15 cellular contexts compared by ENCODE assay signal in genomic region chr12:65157091-65157490, GRCh38. TPM values are rescaled to one million over a fixed set of nuclear protein-coding genes. Genes with fewer than 3 reads are reported as not detected.
A peak's percentile ranks its signal among the peaks of the same experiment; 100 is the strongest.
DNase-seq lines count a peak whose midpoint lies in the region; ATAC-seq and TF ChIP-seq lines count a peak whose summit lies in the region.
"Had no signal": no experiment of that assay in that cellular context is flagged by ENCODE, and none has a peak within 500 bp of the region (broad histone marks: within the 10 kb centered on the region; RNA-seq: fewer than 3 reads in every experiment).

No MANE protein-coding gene starts in this region.

- H3K36me3 Mint-ChIP-seq in activated naive CD4-positive, alpha-beta T cell treated with anti-CD3 and anti-CD28 coated beads, Interleukin-2, amount 10 ng/mL, durations not matched to agents 7 days and 5 days, result no peaks in the 10 kb centered on the region
- H3K36me3 Mint-ChIP-seq in activated naive CD4-positive, alpha-beta T cell treated with anti-CD3 and anti-CD28 coated beads, Interleukin-2, amount 50 U/mL, for 72 hours, result no peaks in the 10 kb centered on the region
- H3K36me3 Mint-ChIP-seq in activated naive CD8-positive, alpha-beta T cell treated with anti-CD3 and anti-CD28 coated beads for 36 hours, result no peaks in the 10 kb centered on the region
- no peaks in the 10 kb centered on the region for H3K36me3 Mint-ChIP-seq in stimulated activated naive B cell treated with anti-CD40 and anti-IgM and Interleukin-4, amounts not matched to agents 10 μg/mL and 1 μg/mL and 100 μg/mL, for 72 hours

- no peaks in the 10 kb centered on the region for H3F3A ChIP-seq in Loucy (ENCODE audit: low read depth)

- no peak for DNase-seq in activated naive CD4-positive, alpha-beta T cell treated with anti-CD3 and anti-CD28 coated beads, Interleukin-2, amount 10 ng/mL, durations not matched to agents 7 days and 5 days
- DNase-seq in activated naive CD4-positive, alpha-beta T cell treated with anti-CD3 and anti-CD28 coated beads, Interleukin-2, amount 50 U/mL, for 72 hours (ENCODE audit: low spot score in 2 of 2), result no peak
- no peak for DNase-seq in activated naive CD8-positive, alpha-beta T cell treated with anti-CD3 and anti-CD28 coated beads for 36 hours
- no peak for DNase-seq in stimulated activated naive B cell treated with anti-CD40 and anti-IgM and Interleukin-4, amounts not matched to agents 10 μg/mL and 1 μg/mL and 100 μg/mL, for 72 hours
- DNase-seq in GM19240 (ENCODE audit: insufficient read length, low spot score), result no peak
- DNase-seq in RWPE1 (ENCODE audit: low spot score), result no peak
- DNase-seq in NCI-H1694 treated with DMSO at 0.1 percent for 48 hours (lab: John Stamatoyannopoulos, UW), result no peak
- DNase-seq: activated CD4-positive, CD25-positive, alpha-beta regulatory T cell; hippocampal formation; mesenchymal stem cell; NCI-H1436; stimulated activated CD4-positive, alpha-beta T cell treated with anti-CD3 and anti-CD28 coated beads, Interleukin-4, amount 100 ng/mL, for 4 hours; stimulated activated CD8-positive, alpha-beta memory T cell treated with anti-CD3 and anti-CD28 coated beads, Interleukin-4, amount 100 ng/mL, for 48 hours had no signal

- H3K9me3 ChIP-seq in Loucy (ENCODE audit: insufficient read depth, low read depth, low read length), result no peaks in the 10 kb centered on the region

- H3K9me3 Mint-ChIP-seq in activated naive CD4-positive, alpha-beta T cell treated with anti-CD3 and anti-CD28 coated beads, Interleukin-2, amount 10 ng/mL, durations not matched to agents 7 days and 5 days, result no peaks in the 10 kb centered on the region
- peaks cover 4% of the 10 kb centered on the region in 2 donors for H3K9me3 Mint-ChIP-seq in activated naive CD4-positive, alpha-beta T cell treated with anti-CD3 and anti-CD28 coated beads, Interleukin-2, amount 50 U/mL, for 72 hours
- H3K9me3 Mint-ChIP-seq in activated naive CD8-positive, alpha-beta T cell treated with anti-CD3 and anti-CD28 coated beads for 36 hours, result no peaks in the 10 kb centered on the region
- H3K9me3 Mint-ChIP-seq in stimulated activated naive B cell treated with anti-CD40 and anti-IgM and Interleukin-4, amounts not matched to agents 10 μg/mL and 1 μg/mL and 100 μg/mL, for 72 hours, result no peaks in the 10 kb centered on the region
- H3K9me3 Mint-ChIP-seq: nephron had no signal

- H3K4me3 Mint-ChIP-seq in activated naive CD4-positive, alpha-beta T cell treated with anti-CD3 and anti-CD28 coated beads, Interleukin-2, amount 10 ng/mL, durations not matched to agents 7 days and 5 days, result no peak overlapping the region
- peak overlapping the region; percentile 38 for H3K4me3 Mint-ChIP-seq in activated naive CD8-positive, alpha-beta T cell treated with anti-CD3 and anti-CD28 coated beads for 36 hours
- peak overlapping the region; percentile 34 to 47 for H3K4me3 Mint-ChIP-seq in stimulated activated naive B cell treated with anti-CD40 and anti-IgM and Interleukin-4, amounts not matched to agents 10 μg/mL and 1 μg/mL and 100 μg/mL, for 72 hours
- H3K4me3 Mint-ChIP-seq: nephron had no signal

- peaks cover 5% of the 10 kb centered on the region for H3K27me3 Mint-ChIP-seq in activated naive CD4-positive, alpha-beta T cell treated with anti-CD3 and anti-CD28 coated beads, Interleukin-2, amount 10 ng/mL, durations not matched to agents 7 days and 5 days
- peaks cover 16% of the 10 kb centered on the region for H3K27me3 Mint-ChIP-seq in activated naive CD8-positive, alpha-beta T cell treated with anti-CD3 and anti-CD28 coated beads for 36 hours
- peaks cover 0 to 7% of the 10 kb centered on the region in 2 donors for H3K27me3 Mint-ChIP-seq in stimulated activated naive B cell treated with anti-CD40 and anti-IgM and Interleukin-4, amounts not matched to agents 10 μg/mL and 1 μg/mL and 100 μg/mL, for 72 hours

- no peaks in the 10 kb centered on the region for H3K27me3 ChIP-seq in Loucy (ENCODE audit: insufficient read depth, low read length, poor library complexity, severe bottlenecking)

- CTCF ChIA-PET in activated naive CD4-positive, alpha-beta T cell treated with anti-CD3 and anti-CD28 coated beads, Interleukin-2, amount 10 ng/mL, durations not matched to agents 7 days and 5 days (lab: Charles Lee), result interaction anchor here (1.0 to 2.2 kb wide), 4 partner anchors 12 to 76 kb away, joined by 4 to 7 read pairs (median 6); partner anchors contain the start of gene LEMD3
- CTCF ChIA-PET in RWPE1 (lab: Yijun Ruan, JAX), result no interaction called here

- H3K36me3 ChIP-seq in Loucy (ENCODE audit: insufficient read depth, low read length), result no peaks in the 10 kb centered on the region

- H4K20me1 ChIP-seq in Loucy (ENCODE audit: insufficient read depth, low read length, poor library complexity, severe bottlenecking), result no peaks in the 10 kb centered on the region

- peak overlapping the region; percentile 61 for H3K4me2 ChIP-seq in Loucy (ENCODE audit: low read depth, low read length, poor library complexity, severe bottlenecking)

- peaks cover 26% of the 10 kb centered on the region for H3K4me1 ChIP-seq in Loucy (ENCODE audit: insufficient read depth, low read length, poor library complexity, severe bottlenecking)

- H3K4me3 ChIP-seq in Loucy (ENCODE audit: low read length, poor library complexity, severe bottlenecking), result peak overlapping the region; percentile 43

- no peak for ATAC-seq in activated naive CD4-positive, alpha-beta T cell treated with anti-CD3 and anti-CD28 coated beads, Interleukin-2, amount 50 U/mL, for 72 hours
- ATAC-seq in stimulated activated naive B cell treated with anti-CD40 and anti-IgM and Interleukin-4, amounts not matched to agents 10 μg/mL and 1 μg/mL and 100 μg/mL, for 72 hours (replicated peaks), result no peak

- peak overlapping the region; percentile 83 for H2AFZ ChIP-seq in Loucy (ENCODE audit: low read length)

- H3K9ac ChIP-seq in Loucy (ENCODE audit: low read depth, low read length, poor library complexity, severe bottlenecking), result peak overlapping the region; percentile 11

- peak overlapping the region; percentile 87 for H3K27ac Mint-ChIP-seq in activated naive CD4-positive, alpha-beta T cell treated with anti-CD3 and anti-CD28 coated beads, Interleukin-2, amount 10 ng/mL, durations not matched to agents 7 days and 5 days
- H3K27ac Mint-ChIP-seq in activated naive CD4-positive, alpha-beta T cell treated with anti-CD3 and anti-CD28 coated beads, Interleukin-2, amount 50 U/mL, for 72 hours, result peak overlapping the region in 1 of 2 donors; percentile 85
- H3K27ac Mint-ChIP-seq in activated naive CD8-positive, alpha-beta T cell treated with anti-CD3 and anti-CD28 coated beads for 36 hours, result peak overlapping the region; percentile 78
- H3K27ac Mint-ChIP-seq in stimulated activated naive B cell treated with anti-CD40 and anti-IgM and Interleukin-4, amounts not matched to agents 10 μg/mL and 1 μg/mL and 100 μg/mL, for 72 hours, result peak overlapping the region; percentile 65
- H3K27ac Mint-ChIP-seq: nephron had no signal

- H3K27ac ChIP-seq in RWPE1, result no peak overlapping the region

- H3K79me2 ChIP-seq in Loucy (ENCODE audit: insufficient read depth, low read length), result no peaks in the 10 kb centered on the region

- TF ChIP-seq CTCF in Loucy (conservative IDR thresholded peaks at IDR 0.05; ENCODE audit: low read length) (no peak), RWPE1 (conservative IDR thresholded peaks at IDR 0.05; ENCODE audit: low read depth) (no peak)

- no peaks in the 10 kb centered on the region for H3K9me2 ChIP-seq in Loucy (replicated peaks; ENCODE audit: low read depth, low read length)

- POLR2A ChIA-PET in RWPE1 (lab: Yijun Ruan, JAX; ENCODE audit: low non-redundant PET), result no interaction called here

- peaks cover 18% of the 10 kb centered on the region for H3K4me1 Mint-ChIP-seq in activated naive CD4-positive, alpha-beta T cell treated with anti-CD3 and anti-CD28 coated beads, Interleukin-2, amount 10 ng/mL, durations not matched to agents 7 days and 5 days
- peaks cover 13% of the 10 kb centered on the region for H3K4me1 Mint-ChIP-seq in activated naive CD8-positive, alpha-beta T cell treated with anti-CD3 and anti-CD28 coated beads for 36 hours
- H3K4me1 Mint-ChIP-seq in stimulated activated naive B cell treated with anti-CD40 and anti-IgM and Interleukin-4, amounts not matched to agents 10 μg/mL and 1 μg/mL and 100 μg/mL, for 72 hours, result peaks cover 4 to 9% of the 10 kb centered on the region in 2 donors
- H3K4me1 Mint-ChIP-seq: nephron had no signal

RNA-seq across cellular contexts. Expression of gene LEMD3, which starts 12.3 kb away (rescaled TPM):
- total RNA-seq in activated naive CD4-positive, alpha-beta T cell treated with anti-CD3 and anti-CD28 coated beads, Interleukin-2, amount 50 U/mL, for 72 hours, result 10 to 100 TPM; 18.4 to 27.4 TPM
- total RNA-seq in activated naive CD8-positive, alpha-beta T cell treated with anti-CD3 and anti-CD28 coated beads for 36 hours, result 10 to 100 TPM; 21.2 to 21.3 TPM

RNA-seq across cellular contexts. Expression of gene WIF1, which starts 36.0 kb away (rescaled TPM):
- not detected for total RNA-seq in activated naive CD4-positive, alpha-beta T cell treated with anti-CD3 and anti-CD28 coated beads, Interleukin-2, amount 50 U/mL, for 72 hours
- under 1 TPM; 0.10 TPM for total RNA-seq in activated naive CD8-positive, alpha-beta T cell treated with anti-CD3 and anti-CD28 coated beads for 36 hours
